8 cellular contexts compared by ENCODE assay signal in the genomic region with DNA sequence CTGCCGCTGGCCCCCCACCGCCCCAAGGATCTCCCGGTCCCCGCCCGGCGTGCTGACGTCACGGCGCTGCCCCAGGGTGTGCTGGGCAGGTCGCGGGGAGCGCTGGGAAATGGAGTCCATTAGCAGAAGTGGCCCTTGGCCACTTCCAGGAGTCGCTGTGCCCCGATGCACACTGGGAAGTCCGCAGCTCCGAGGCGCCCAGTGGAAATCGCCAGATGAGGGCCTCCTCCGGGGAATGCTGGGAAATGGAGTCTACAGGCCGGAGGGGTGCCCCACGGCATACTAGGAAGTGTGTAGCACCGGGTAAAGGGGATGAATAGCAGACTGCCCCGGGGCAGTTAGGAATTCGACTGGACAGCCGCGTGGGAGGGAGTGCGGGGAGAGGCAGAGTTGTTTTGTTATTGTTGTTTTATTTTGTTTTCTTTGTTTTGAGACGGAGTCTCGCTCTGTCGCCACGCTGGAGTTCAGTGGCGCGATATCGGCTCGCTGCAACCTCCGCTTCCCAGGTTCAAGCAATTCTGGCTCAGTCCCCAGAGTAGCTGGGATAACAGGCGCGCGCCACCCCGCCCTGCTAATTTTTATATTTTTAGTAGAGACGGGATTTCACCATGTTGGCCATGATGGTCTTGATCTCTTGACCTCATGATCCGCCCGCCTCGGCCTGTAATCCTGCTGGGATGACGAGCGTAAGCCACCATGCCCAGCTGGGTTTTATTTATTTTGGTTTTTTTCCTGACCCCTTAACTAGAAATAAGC. TPM values are rescaled to one million over a fixed set of nuclear protein-coding genes. Genes with fewer than 3 reads are reported as not detected.
A peak's percentile ranks its signal among the peaks of the same experiment; 100 is the strongest.
DNase-seq lines count a peak whose midpoint lies in the region; ATAC-seq, FAIRE-seq and TF ChIP-seq lines count a peak whose summit lies in the region.

A gene (minus strand): TSS at position 2 of the 756 bp plus-strand sequence. CDS start 94 bp downstream, outside the sequence.

- intact Hi-C loops in aorta (cut with DNase I) = loop anchor here in 1 of 2 donors (2.0 to 10.0 kb wide), 2 partner anchors 31 to 1253 kb away; a partner anchor contains a TSS

- in situ Hi-C loops in astrocyte of the cerebellum (cut with HindIII; ENCODE audit: low sequenced_read_pairs) = loop anchor here (5.0 kb wide), 1 partner anchor 54 kb away; no protein-coding TSS in a partner anchor

- no peak for TF ChIP-seq CTCF in astrocyte of the cerebellum (IDR thresholded peaks at IDR 0.05; ENCODE audit: low read depth, low read length, missing control alignments)

- ATAC-seq in HG02981 (IDR thresholded peaks at IDR 0.05; ENCODE audit: unreplicated experiment) (peak; percentile 84), aorta (ENCODE audit: low FRiP score) (peak; percentile 94)

- peaks cover 13% of the 10 kb centered on the region for H3K4me1 ChIP-seq in rectal smooth muscle tissue (ENCODE audit: control insufficient read depth, insufficient read depth, low read length)
- H3K4me1 ChIP-seq in aorta (ENCODE audit: control insufficient read depth in 1 of 2, insufficient read depth in 2 of 2, low read length in 2 of 2) = no peaks in the 10 kb centered on the region

- DNase-seq in GM18507 (ENCODE audit: extremely low spot score, insufficient read length, low read depth) (peak; percentile 100), NCI-H2029 treated with DMSO at 0.1 percent for 48 hours (lab: John Stamatoyannopoulos, UW) (peak; percentile 89), T-helper 9 cell (peak; percentile 94), astrocyte of the cerebellum (ENCODE audit: low read depth) (peak; percentile 97), hepatic stellate cell (ENCODE audit: low spot score) (peak; percentile 99), aorta (peak; percentile 99 to 100)

- H3K9ac ChIP-seq in rectal smooth muscle tissue (ENCODE audit: low read length) = peak within 1 kb of the TSS; percentile 81

- H3K4me3 ChIP-seq in astrocyte of the cerebellum (ENCODE audit: low read depth, low read length) = peak within 1 kb of the TSS; percentile 77
- H3K4me3 ChIP-seq in rectal smooth muscle tissue (ENCODE audit: low read length) = peak within 1 kb of the TSS; percentile 83
- H3K4me3 ChIP-seq in aorta (ENCODE audit: low read length in 2 of 2) = peak within 1 kb of the TSS; percentile 51 to 59

- H3K36me3 ChIP-seq in rectal smooth muscle tissue (ENCODE audit: control insufficient read depth, insufficient read depth, low read length) (no peaks in the 10 kb centered on the region), aorta (ENCODE audit: control insufficient read depth in 1 of 2, insufficient read depth in 2 of 2, low read length in 1 of 2) (no peaks in the 10 kb centered on the region)

- H3K27ac ChIP-seq in rectal smooth muscle tissue (ENCODE audit: low read depth, low read length) (peak within 1 kb of the TSS; percentile 95), aorta (ENCODE audit: low read depth in 1 of 2, low read length in 2 of 2) (peak within 1 kb of the TSS; percentile 71 to 97)

- WGBS in aorta, 2 donors = 1% methylated on average over 46 of the region's 46 CpGs

- no peaks in the 10 kb centered on the region for H3K9me3 ChIP-seq in aorta (ENCODE audit: control insufficient read depth, low read length)

- FAIRE-seq in GM18507 (lab: Jason Lieb, UNC) = peak; percentile 98

- no peaks in the 10 kb centered on the region for H3K27me3 ChIP-seq in rectal smooth muscle tissue (ENCODE audit: control insufficient read depth, insufficient read depth, low read length)
- H3K27me3 ChIP-seq in aorta (ENCODE audit: control insufficient read depth in 1 of 2, insufficient read depth in 2 of 2, low read length in 1 of 2) = no peaks in the 10 kb centered on the region

RNA-seq across cellular contexts. Expression of the gene that starts here (rescaled TPM):
- total RNA-seq in aorta = 100 to 1,000 TPM; 134 to 218 TPM
- 100 to 1,000 TPM; 104 to 432 TPM for polyA plus RNA-seq in aorta

Comparison
In these comparisons a context has a peak if more than half of its experiments do, and no peak if none do; other contexts are left out.
1. Peak in every context shown above with its lines: DNase-seq, ATAC-seq, H3K4me3 ChIP-seq and H3K27ac ChIP-seq.